In genomic region chr20:50731930-50732690, GRCh38 we compare ENCODE assay signal across 1 cellular context.
TF ChIP-seq lines count a peak whose summit lies in the region.

No MANE protein-coding gene starts in this region.

TF ChIP-seq in H1, 55 proteins besides CTCF, POLR2A, EP300 and RAD21:
- TF ChIP-seq FOSL1 (IDR thresholded peaks at IDR 0.05; ENCODE audit: insufficient read depth, low read depth, low read length) = no peak
- peak; percentile 41; the same call in 1 of the 2 replicates for TF ChIP-seq CHD2 (IDR thresholded peaks at IDR 0.05; ENCODE audit: low read length)
- TF ChIP-seq TEAD4 (IDR thresholded peaks at IDR 0.05; ENCODE audit: low read depth, low read length) = no peak
